ENCODE assay signal across 28 cellular contexts in genomic region chr5:78613756-78614155, GRCh38.
"Had no signal": no experiment of that assay in that cellular context is flagged by ENCODE, and none has a peak within 500 bp of the region (broad histone marks: within the 10 kb centered on the region; RNA-seq: fewer than 3 reads in every experiment).

No MANE protein-coding gene starts in this region.

- H3K4me3 ChIP-seq: MG63, Peyer's patch had no signal

- DNase-seq: activated CD4-positive, alpha-beta memory T cell treated with anti-CD3 and anti-CD28 coated beads for 36 hours; activated CD4-positive, alpha-beta T cell treated with anti-CD3 and anti-CD28 coated beads, Interleukin-2, amount 10 ng/mL, durations not matched to agents 7 days and 5 days; activated CD4-positive, CD25-positive, alpha-beta regulatory T cell; activated CD8-positive, alpha-beta memory T cell treated with anti-CD3 and anti-CD28 coated beads, Interleukin-2, amount 50 U/mL, for 4 hours; activated gamma-delta T cell treated with Interleukin-2 at 50 U/mL for 16 hours; activated naive CD4-positive, alpha-beta T cell treated with anti-CD3 and anti-CD28 coated beads, Interleukin-2, amount 10 ng/mL, durations not matched to agents 7 days and 5 days; activated naive CD8-positive, alpha-beta T cell treated with anti-CD3 and anti-CD28 coated beads for 36 hours; activated T-cell treated with anti-CD3 and anti-CD28 coated beads, Interleukin-2, amount 50 U/mL, for 72 hours; brain microvascular endothelial cell; MG63; MV-4-11; NCI-H1092 treated with DMSO at 0.1 percent for 48 hours; NCI-H1417 treated with DMSO at 0.1 percent for 48 hours; NCI-H1694; NCI-H2029; NCI-H2107; NCI-H2171 treated with DMSO at 0.1 percent for 48 hours; NCI-H226; NCI-H510A; NCI-H526 treated with DMSO at 0.1 percent for 48 hours; NCI-H82; NK-92 treated with Interleukin-12 subunit alpha and Interleukin-12 subunit beta, amount 100 ng/mL, for 24 hours; OCI-M1; Peyer's patch; SHP77 treated with DMSO at 0.1 percent for 48 hours; T-helper 2 cell; T1000 had no signal

- H3K9me3 Mint-ChIP-seq: activated CD4-positive, alpha-beta memory T cell treated with anti-CD3 and anti-CD28 coated beads for 36 hours; activated CD4-positive, alpha-beta T cell treated with anti-CD3 and anti-CD28 coated beads, Interleukin-2, amount 10 ng/mL, durations not matched to agents 7 days and 5 days; activated naive CD4-positive, alpha-beta T cell treated with anti-CD3 and anti-CD28 coated beads, Interleukin-2, amount 10 ng/mL, durations not matched to agents 7 days and 5 days; activated naive CD8-positive, alpha-beta T cell treated with anti-CD3 and anti-CD28 coated beads for 36 hours; activated T-cell treated with anti-CD3 and anti-CD28 coated beads, Interleukin-2, amount 50 U/mL, for 72 hours; activated T-helper 2 cell treated with anti-CD3 and anti-CD28 coated beads, Interferon-gamma antibody, Interleukin-2, Interleukin-4, amounts not matched to agents 10 μg/mL and 5 μg/mL and 100 μg/mL, durations not matched to agents 14 hours and 24 hours and 36 hours had no signal

- H3K27ac ChIP-seq: brain microvascular endothelial cell, Peyer's patch had no signal

- H3K4me3 Mint-ChIP-seq: activated CD4-positive, alpha-beta memory T cell treated with anti-CD3 and anti-CD28 coated beads for 36 hours; activated CD4-positive, alpha-beta T cell treated with anti-CD3 and anti-CD28 coated beads, Interleukin-2, amount 10 ng/mL, durations not matched to agents 7 days and 5 days; activated naive CD4-positive, alpha-beta T cell treated with anti-CD3 and anti-CD28 coated beads, Interleukin-2, amount 10 ng/mL, durations not matched to agents 7 days and 5 days; activated naive CD8-positive, alpha-beta T cell treated with anti-CD3 and anti-CD28 coated beads for 36 hours; activated T-cell treated with anti-CD3 and anti-CD28 coated beads, Interleukin-2, amount 50 U/mL, for 72 hours had no signal

- H3K9me3 ChIP-seq: MG63, Peyer's patch had no signal

- ATAC-seq: activated T-cell treated with anti-CD3 and anti-CD28 coated beads, Interleukin-2, amount 50 U/mL, for 72 hours had no signal

- H3K27ac Mint-ChIP-seq: activated CD4-positive, alpha-beta memory T cell treated with anti-CD3 and anti-CD28 coated beads for 36 hours; activated CD4-positive, alpha-beta T cell treated with anti-CD3 and anti-CD28 coated beads, Interleukin-2, amount 10 ng/mL, durations not matched to agents 7 days and 5 days; activated naive CD4-positive, alpha-beta T cell treated with anti-CD3 and anti-CD28 coated beads, Interleukin-2, amount 10 ng/mL, durations not matched to agents 7 days and 5 days; activated naive CD8-positive, alpha-beta T cell treated with anti-CD3 and anti-CD28 coated beads for 36 hours; activated T-cell treated with anti-CD3 and anti-CD28 coated beads, Interleukin-2, amount 50 U/mL, for 72 hours; activated T-helper 2 cell treated with anti-CD3 and anti-CD28 coated beads, Interferon-gamma antibody, Interleukin-2, Interleukin-4, amounts not matched to agents 10 μg/mL and 5 μg/mL and 100 μg/mL, durations not matched to agents 14 hours and 24 hours and 36 hours had no signal

- H3K4me1 Mint-ChIP-seq: activated CD4-positive, alpha-beta T cell treated with anti-CD3 and anti-CD28 coated beads, Interleukin-2, amount 10 ng/mL, durations not matched to agents 7 days and 5 days; activated naive CD4-positive, alpha-beta T cell treated with anti-CD3 and anti-CD28 coated beads, Interleukin-2, amount 10 ng/mL, durations not matched to agents 7 days and 5 days; activated naive CD8-positive, alpha-beta T cell treated with anti-CD3 and anti-CD28 coated beads for 36 hours had no signal

- H3K36me3 Mint-ChIP-seq: activated CD4-positive, alpha-beta memory T cell treated with anti-CD3 and anti-CD28 coated beads for 36 hours; activated naive CD4-positive, alpha-beta T cell treated with anti-CD3 and anti-CD28 coated beads, Interleukin-2, amount 10 ng/mL, durations not matched to agents 7 days and 5 days; activated naive CD8-positive, alpha-beta T cell treated with anti-CD3 and anti-CD28 coated beads for 36 hours had no signal

- H3K27me3 ChIP-seq: brain microvascular endothelial cell, MG63, Peyer's patch had no signal
